ENCODE assay signal across 29 cellular contexts in the genomic region with DNA sequence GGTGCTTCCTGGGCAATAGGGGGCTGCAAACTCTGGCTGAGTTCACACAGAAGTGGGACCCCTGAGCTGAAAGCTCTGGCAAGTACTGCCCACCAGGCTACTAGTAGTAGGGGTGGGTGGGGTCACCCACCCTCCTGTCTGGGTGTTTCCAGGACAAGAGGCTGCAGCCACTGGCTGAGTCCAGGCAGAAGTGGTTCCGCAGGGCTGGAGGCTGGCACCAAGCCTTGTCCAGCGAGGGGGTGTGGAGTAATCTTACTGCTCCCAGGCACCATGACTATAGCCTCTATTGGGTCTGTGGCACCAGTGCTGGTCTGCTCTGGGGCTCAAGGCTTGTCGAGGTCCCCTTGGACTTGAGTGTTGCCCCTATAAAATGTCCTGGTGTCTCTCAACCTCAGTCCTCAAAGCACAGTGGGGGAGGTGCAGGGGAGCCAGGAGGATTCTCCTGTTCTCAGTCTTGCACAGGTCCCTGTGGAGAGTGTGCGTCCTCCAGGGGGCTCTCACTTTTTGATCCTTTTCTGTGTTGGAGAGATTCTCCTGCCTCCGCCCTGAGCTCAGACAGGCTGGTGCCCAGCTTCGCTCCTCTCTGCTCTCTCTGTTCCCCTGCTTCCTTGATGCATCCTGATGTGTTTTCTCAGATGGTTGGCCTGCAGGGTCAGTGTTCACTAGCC. TPM values are rescaled to one million over a fixed set of nuclear protein-coding genes. Genes with fewer than 3 reads are reported as not detected.
DNase-seq lines count a peak whose midpoint lies in the region; ATAC-seq and TF ChIP-seq lines count a peak whose summit lies in the region.
"Had no signal": no experiment of that assay in that cellular context is flagged by ENCODE, and none has a peak within 500 bp of the region (broad histone marks: within the 10 kb centered on the region; RNA-seq: fewer than 3 reads in every experiment).

No MANE protein-coding gene starts in this region.

- peaks cover 12 to 23% of the 10 kb centered on the region in 2 donors for H3K9me3 Mint-ChIP-seq in activated naive CD4-positive, alpha-beta T cell treated with anti-CD3 and anti-CD28 coated beads, Interleukin-2, amount 50 U/mL, for 72 hours

- ATAC-seq in upper lobe of right lung (peak; percentile 23), HG02678 (IDR thresholded peaks at IDR 0.05; ENCODE audit: unreplicated experiment) (no peak)
- ATAC-seq in activated naive CD4-positive, alpha-beta T cell treated with anti-CD3 and anti-CD28 coated beads, Interleukin-2, amount 50 U/mL, for 72 hours: no peak
- ATAC-seq: activated T-cell treated with anti-CD3 and anti-CD28 coated beads, Interleukin-2, amount 50 U/mL, for 72 hours; left lung had no signal

- H3K27ac Mint-ChIP-seq in activated naive CD4-positive, alpha-beta T cell treated with anti-CD3 and anti-CD28 coated beads, Interleukin-2, amount 50 U/mL, for 72 hours: no peak overlapping the region
- H3K27ac Mint-ChIP-seq: activated T-cell treated with anti-CD3 and anti-CD28 coated beads, Interleukin-2, amount 50 U/mL, for 72 hours had no signal

- intact Hi-C loops in upper lobe of right lung (cut with DNase I): no loop called here

- H3K4me3 ChIP-seq in upper lobe of right lung: no peak overlapping the region
- no peak overlapping the region for H3K4me3 ChIP-seq in HAP-1
- H3K4me3 ChIP-seq: breast epithelium, hepatocyte, left lung, pancreas, SJCRH30, skin epidermis, upper lobe of left lung had no signal

- DNase-seq in NCI-H82 (lab: John Stamatoyannopoulos, UW) (peak; percentile 8), NCI-H82 treated with DMSO at 0.1 percent for 48 hours (lab: John Stamatoyannopoulos, UW; ENCODE audit: unreplicated experiment) (no peak), UCSD-AML1 (lab: John Stamatoyannopoulos, UW; ENCODE audit: unreplicated experiment) (peak; percentile 9), iPS DF 4.7 (ENCODE audit: extremely low read depth, low spot score) (peak; percentile 11), upper lobe of right lung (peak; percentile 40), HAP-1 (ENCODE audit: low spot score in 2 of 2) (no peak)
- no peak for DNase-seq in activated naive CD4-positive, alpha-beta T cell treated with anti-CD3 and anti-CD28 coated beads, Interleukin-2, amount 50 U/mL, for 72 hours (ENCODE audit: low spot score in 2 of 2)
- DNase-seq: activated CD4-positive, alpha-beta T cell treated with anti-CD3 and anti-CD28 coated beads, Interleukin-2, amount 50 U/mL, for 4 hours; activated naive CD4-positive, alpha-beta T cell treated with Interleukin-2 at 50 U/mL for 16 hours; activated T-cell treated with anti-CD3 and anti-CD28 coated beads, Interleukin-2, amount 50 U/mL, for 72 hours; amniotic stem cell; effector CD4-positive, alpha-beta T cell; Karpas-422; left lung; mesenchymal stem cell; NCI-H1417 treated with DMSO at 0.1 percent for 48 hours; NCI-H2081 treated with DMSO at 0.1 percent for 48 hours; NCI-H2227 treated with DMSO at 0.1 percent for 48 hours; NCI-H526 treated with DMSO at 0.1 percent for 48 hours; retina; SJCRH30; stimulated activated naive CD4-positive, alpha-beta T cell; T-helper 1 cell had no signal

- H3K27me3 ChIP-seq in upper lobe of right lung (no peaks in the 10 kb centered on the region), HAP-1 (ENCODE audit: low read depth) (no peaks in the 10 kb centered on the region)
- H3K27me3 ChIP-seq: breast epithelium, hepatocyte, left lung, pancreas, SJCRH30, upper lobe of left lung had no signal

- no peak for TF ChIP-seq CTCF in upper lobe of right lung (IDR thresholded peaks at IDR 0.05)

- H3K36me3 ChIP-seq in upper lobe of right lung: no peaks in the 10 kb centered on the region
- peaks cover 1% of the 10 kb centered on the region; the same call in 1 of the 2 replicates for H3K36me3 ChIP-seq in HAP-1 (replicated peaks)
- H3K36me3 ChIP-seq: breast epithelium, left lung, pancreas, upper lobe of left lung had no signal

- H3K9me3 ChIP-seq in upper lobe of right lung (peaks cover 5% of the 10 kb centered on the region), HAP-1 (peaks cover 3% of the 10 kb centered on the region; the same call in 1 of the 2 replicates)
- H3K9me3 ChIP-seq: pancreas, SJCRH30, upper lobe of left lung had no signal

- H3K27ac ChIP-seq in upper lobe of right lung: no peak overlapping the region
- H3K27ac ChIP-seq: breast epithelium, hepatocyte, left lung, pancreas, SJCRH30, skin epidermis, upper lobe of left lung had no signal

- H3K4me1 ChIP-seq in upper lobe of right lung (no peaks in the 10 kb centered on the region), HAP-1 (no peaks in the 10 kb centered on the region)
- H3K4me1 ChIP-seq: breast epithelium, left lung, pancreas, SJCRH30, upper lobe of left lung had no signal

- peaks cover 37 to 64% of the 10 kb centered on the region in 2 donors for H3K36me3 Mint-ChIP-seq in activated naive CD4-positive, alpha-beta T cell treated with anti-CD3 and anti-CD28 coated beads, Interleukin-2, amount 50 U/mL, for 72 hours

- in situ Hi-C loops in HAP-1 (cut with MboI; ENCODE audit: low sequenced_read_pairs): no loop called here

RNA-seq across cellular contexts. Expression of gene NUP35, which starts 48.1 kb away (rescaled TPM):
- total RNA-seq in upper lobe of right lung: 18.2 TPM
- 10 to 100 TPM; 28.7 to 35.0 TPM for total RNA-seq in activated naive CD4-positive, alpha-beta T cell treated with anti-CD3 and anti-CD28 coated beads, Interleukin-2, amount 50 U/mL, for 72 hours

Comparison
In these comparisons a context has a peak if more than half of its experiments do, and no peak if none do; other contexts are left out.
1. DNase-seq: peak in NCI-H82 (single experiment), UCSD-AML1 (single experiment), iPS DF 4.7 (single experiment) and upper lobe of right lung (single experiment); none in NCI-H82 treated with DMSO at 0.1 percent for 48 hours (single experiment), HAP-1 (0 of 2) and activated naive CD4-positive, alpha-beta T cell treated with anti-CD3 and anti-CD28 coated beads, Interleukin-2, amount 50 U/mL, for 72 hours (0 of 2).